In genomic region chr2:155125585-155126230, GRCh38 we compare ENCODE assay signal across 19 cellular contexts.
"Had no signal": no experiment of that assay in that cellular context is flagged by ENCODE, and none has a peak within 500 bp of the region (broad histone marks: within the 10 kb centered on the region; RNA-seq: fewer than 3 reads in every experiment).

No MANE protein-coding gene starts in this region.

- H3K4me1 Mint-ChIP-seq: naive thymus-derived CD4-positive, alpha-beta T cell; nephron progenitor cell had no signal

- H3K27me3 Mint-ChIP-seq: dendritic cell treated with granulocyte-macrophage colony-stimulating factor and Interleukin-4, amounts not matched to agents 40 ng/mL and 50 ng/mL, for 4 days; effector memory CD8-positive, alpha-beta T cell; naive thymus-derived CD4-positive, alpha-beta T cell had no signal

- H3K4me1 ChIP-seq: esophagus muscularis mucosa, gastrocnemius medialis, heart right ventricle, stomach, transverse colon had no signal

- DNase-seq: effector memory CD8-positive, alpha-beta T cell; gastrocnemius medialis; heart right ventricle; hypothalamus; kidney glomerular epithelial cell; naive thymus-derived CD4-positive, alpha-beta T cell; nephron progenitor cell; stimulated activated CD4-positive, alpha-beta T cell treated with anti-CD3 and anti-CD28 coated beads, Interleukin-2, amount 100 ng/mL, for 24 hours; stimulated activated CD4-positive, alpha-beta T cell treated with anti-CD3 and anti-CD28 coated beads, Interleukin-4, amount 100 ng/mL, for 4 hours; stimulated activated naive CD4-positive, alpha-beta T cell; stomach; substantia nigra; transverse colon had no signal

- H3K27ac Mint-ChIP-seq: dendritic cell treated with granulocyte-macrophage colony-stimulating factor and Interleukin-4, amounts not matched to agents 40 ng/mL and 50 ng/mL, for 4 days; effector memory CD8-positive, alpha-beta T cell; naive thymus-derived CD4-positive, alpha-beta T cell; nephron progenitor cell had no signal

- H3K9me3 ChIP-seq: esophagus muscularis mucosa, gastrocnemius medialis, stomach, thoracic aorta, transverse colon had no signal

- H3K36me3 ChIP-seq: esophagus muscularis mucosa, gastrocnemius medialis, heart right ventricle, stomach, thoracic aorta, transverse colon had no signal

- H3K4me3 Mint-ChIP-seq: dendritic cell treated with granulocyte-macrophage colony-stimulating factor and Interleukin-4, amounts not matched to agents 40 ng/mL and 50 ng/mL, for 4 days; effector memory CD8-positive, alpha-beta T cell; naive thymus-derived CD4-positive, alpha-beta T cell; nephron progenitor cell had no signal

- H3K4me3 ChIP-seq: esophagus muscularis mucosa, gastrocnemius medialis, heart right ventricle, stomach, thoracic aorta, transverse colon had no signal

- FAIRE-seq: islet of Langerhans had no signal

- H3K27ac ChIP-seq: epithelial cell of prostate, esophagus muscularis mucosa, gastrocnemius medialis, heart right ventricle, stomach, thoracic aorta, transverse colon had no signal

- H3K27me3 ChIP-seq: esophagus muscularis mucosa, gastrocnemius medialis, heart right ventricle, stomach, transverse colon had no signal

- ATAC-seq: effector memory CD8-positive, alpha-beta T cell; gastrocnemius medialis; heart right ventricle; naive thymus-derived CD4-positive, alpha-beta T cell; sciatic nerve had no signal

- H3K36me3 Mint-ChIP-seq: naive thymus-derived CD4-positive, alpha-beta T cell had no signal
